ENCODE assay signal across 16 cellular contexts in the genomic region with DNA sequence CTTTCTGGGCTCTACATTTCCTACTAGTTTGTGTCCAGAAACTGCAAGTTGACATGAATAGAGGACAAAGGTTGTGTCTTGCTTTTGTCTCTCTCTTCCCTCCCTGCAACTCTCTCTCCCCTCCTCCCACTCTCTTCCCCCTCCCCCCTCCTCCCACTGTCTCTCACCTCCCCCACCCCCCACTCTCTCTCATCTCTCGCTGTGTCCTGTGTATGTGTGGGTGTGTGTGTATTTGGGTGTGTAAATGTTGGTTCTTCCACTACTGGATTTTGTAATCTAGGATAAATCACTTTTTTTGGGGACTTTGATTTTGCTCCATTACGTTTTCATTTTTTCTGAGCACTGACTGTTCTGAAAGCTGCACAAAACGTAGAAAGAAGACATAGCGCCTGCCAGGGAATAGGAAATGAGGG. TPM values are rescaled to one million over a fixed set of nuclear protein-coding genes. Genes with fewer than 3 reads are reported as not detected.
A peak's percentile ranks its signal among the peaks of the same experiment; 100 is the strongest.
DNase-seq lines count a peak whose midpoint lies in the region; ATAC-seq and TF ChIP-seq lines count a peak whose summit lies in the region.
"Had no signal": no experiment of that assay in that cellular context is flagged by ENCODE, and none has a peak within 500 bp of the region (broad histone marks: within the 10 kb centered on the region; RNA-seq: fewer than 3 reads in every experiment).

No MANE protein-coding gene starts in this region.

- peaks cover 4 to 10% of the 10 kb centered on the region in 2 donors for H3K36me3 Mint-ChIP-seq in activated T-cell treated with anti-CD3 and anti-CD28 coated beads, Interleukin-2, amount 50 U/mL, for 72 hours (ENCODE audit: insufficient read depth in 2 of 2)
- no peaks in the 10 kb centered on the region for H3K36me3 Mint-ChIP-seq in WTC11

- no peaks in the 10 kb centered on the region for H3K27me3 ChIP-seq in neuronal stem cell (ENCODE audit: control insufficient read depth in 3 of 3, insufficient read depth in 3 of 3, low read depth in 1 of 3, low read length in 3 of 3)
- H3K27me3 ChIP-seq: heart left ventricle had no signal

- no peak overlapping the region for H2BK15ac ChIP-seq in neuronal stem cell (ENCODE audit: low read length)

- H3K9ac ChIP-seq in neuronal stem cell (ENCODE audit: low read depth, low read length, poor library complexity): no peak overlapping the region

- H3K9me3 Mint-ChIP-seq in activated T-cell treated with anti-CD3 and anti-CD28 coated beads, Interleukin-2, amount 50 U/mL, for 72 hours: no peaks in the 10 kb centered on the region
- H3K9me3 Mint-ChIP-seq in WTC11: no peaks in the 10 kb centered on the region

- TF ChIP-seq CTCF in WTC11 (IDR thresholded peaks at IDR 0.05) (no peak), omental fat pad (IDR thresholded peaks at IDR 0.05) (no peak)

- no peak overlapping the region for H3K4me3 ChIP-seq in neuronal stem cell (ENCODE audit: low read length in 2 of 2)
- H3K4me3 ChIP-seq: heart left ventricle, psoas muscle, smooth muscle cell had no signal

- ATAC-seq in activated T-cell treated with anti-CD3 and anti-CD28 coated beads, Interleukin-2, amount 50 U/mL, for 72 hours (replicated peaks in 1 of 2): no peak
- ATAC-seq in WTC11: peak; percentile 43; the same call in 1 of the 2 replicates
- ATAC-seq in omental fat pad (ENCODE audit: low FRiP score): no peak
- no peak for ATAC-seq in GM19324 (IDR thresholded peaks at IDR 0.05; ENCODE audit: low FRiP score, unreplicated experiment)
- ATAC-seq: heart left ventricle, psoas muscle had no signal

- H3K23ac ChIP-seq in neuronal stem cell (ENCODE audit: low read depth, low read length, poor library complexity): no peak overlapping the region

- no peaks in the 10 kb centered on the region for H3K27me3 Mint-ChIP-seq in activated T-cell treated with anti-CD3 and anti-CD28 coated beads, Interleukin-2, amount 50 U/mL, for 72 hours (ENCODE audit: low read depth)
- no peaks in the 10 kb centered on the region for H3K27me3 Mint-ChIP-seq in WTC11 (ENCODE audit: low read depth)

- H3K18ac ChIP-seq in neuronal stem cell (ENCODE audit: low read length): no peak overlapping the region

- peak overlapping the region; percentile 59 for H2AFZ ChIP-seq in neuronal stem cell (ENCODE audit: low read length)

- CTCF ChIA-PET in WTC11 (lab: Charles Lee): interaction anchor here (0.8 kb wide), 1 partner anchor 14 kb away, joined by 4 read pairs; no protein-coding TSS in a partner anchor

- H2BK5ac ChIP-seq in neuronal stem cell (ENCODE audit: low read length): no peak overlapping the region

- H2BK12ac ChIP-seq in neuronal stem cell (ENCODE audit: low read length): no peak overlapping the region

- H2AK5ac ChIP-seq in neuronal stem cell (ENCODE audit: low read depth, low read length): no peak overlapping the region

- no peak overlapping the region for H3K4ac ChIP-seq in neuronal stem cell (ENCODE audit: low read length)

- peak overlapping the region; percentile 55 for H3K27ac Mint-ChIP-seq in activated T-cell treated with anti-CD3 and anti-CD28 coated beads, Interleukin-2, amount 50 U/mL, for 72 hours
- peak overlapping the region; percentile 93; the same call in 1 of the 2 replicates for H3K27ac Mint-ChIP-seq in WTC11

- peaks cover 0 to 46% of the 10 kb centered on the region in 2 donors for H3K36me3 ChIP-seq in neuronal stem cell (replicated peaks in 1 of 2; ENCODE audit: control insufficient read depth in 2 of 2, insufficient read depth in 2 of 2, low read length in 2 of 2)

- H4K91ac ChIP-seq in neuronal stem cell (ENCODE audit: low read depth, low read length, poor library complexity): no peak overlapping the region

- H3K27ac ChIP-seq in neuronal stem cell (replicated peaks; ENCODE audit: low read length): no peak overlapping the region
- H3K27ac ChIP-seq: heart left ventricle, psoas muscle had no signal

- DNase-seq in activated T-cell treated with anti-CD3 and anti-CD28 coated beads, Interleukin-2, amount 50 U/mL, for 72 hours: no peak
- DNase-seq in activated T-cell treated with anti-CD3 and anti-CD28 coated beads for 4 hours (no peak), WTC11 (ENCODE audit: low spot score) (no peak), iPS-NIHi11 (ENCODE audit: low spot score) (peak; percentile 45), neuronal stem cell (ENCODE audit: low spot score) (no peak), hypothalamus (lab: John Stamatoyannopoulos, UW) (no peak), omental fat pad (ENCODE audit: low spot score) (no peak)
- DNase-seq: amniotic stem cell; central memory CD4-positive, alpha-beta T cell; effector CD8-positive, alpha-beta T cell; heart left ventricle; NCI-H187; NCI-H446; psoas muscle had no signal

- H2BK120ac ChIP-seq in neuronal stem cell (ENCODE audit: low read depth, low read length): no peak overlapping the region

- peaks cover 7 to 22% of the 10 kb centered on the region in 2 donors for H3K4me1 ChIP-seq in neuronal stem cell (ENCODE audit: control insufficient read depth in 2 of 2, insufficient read depth in 1 of 2, low read depth in 1 of 2, low read length in 2 of 2)
- H3K4me1 ChIP-seq: heart left ventricle had no signal

- POLR2A ChIA-PET in WTC11 (lab: Charles Lee): interaction anchor here (0.5 to 0.8 kb wide), 2 partner anchors 9 to 700 kb away, joined by 3 read pairs; no protein-coding TSS in a partner anchor

- no CpG with 5 or more reads among the region's 4 CpGs for WGBS in neuronal stem cell (ENCODE audit: extremely low coverage in 2 of 2, insufficient read length in 2 of 2, insufficient replicate concordance in 1 of 2), 2 donors

- H3K9me3 ChIP-seq in neuronal stem cell (replicated peaks in 1 of 2; ENCODE audit: control insufficient read depth in 2 of 2, insufficient read depth in 1 of 2, low read depth in 1 of 2, low read length in 2 of 2): no peaks in the 10 kb centered on the region
- H3K9me3 ChIP-seq: heart left ventricle, psoas muscle had no signal

- no peak overlapping the region for H4K8ac ChIP-seq in neuronal stem cell (ENCODE audit: low read depth, low read length)

- H3K4me3 Mint-ChIP-seq in activated T-cell treated with anti-CD3 and anti-CD28 coated beads, Interleukin-2, amount 50 U/mL, for 72 hours: peak overlapping the region; percentile 26 to 52
- peak overlapping the region; percentile 65 for H3K4me3 Mint-ChIP-seq in WTC11

- H3K79me1 ChIP-seq in neuronal stem cell (ENCODE audit: low read depth, low read length): no peaks in the 10 kb centered on the region

- peak overlapping the region; percentile 23 for H3K4me2 ChIP-seq in neuronal stem cell (ENCODE audit: insufficient read depth, low read length, poor library complexity, severe bottlenecking)
- H3K4me2 ChIP-seq: smooth muscle cell had no signal

- H3K14ac ChIP-seq in neuronal stem cell (ENCODE audit: low read length): no peak overlapping the region

- peaks cover 25% of the 10 kb centered on the region for H3K4me1 Mint-ChIP-seq in activated T-cell treated with anti-CD3 and anti-CD28 coated beads, Interleukin-2, amount 50 U/mL, for 72 hours (ENCODE audit: low read depth)
- peaks cover 25% of the 10 kb centered on the region for H3K4me1 Mint-ChIP-seq in WTC11

TF ChIP-seq in WTC11, 78 proteins besides CTCF, POLR2A, EP300 and RAD21 (continues in another document):
- TF ChIP-seq, protein P1, sequence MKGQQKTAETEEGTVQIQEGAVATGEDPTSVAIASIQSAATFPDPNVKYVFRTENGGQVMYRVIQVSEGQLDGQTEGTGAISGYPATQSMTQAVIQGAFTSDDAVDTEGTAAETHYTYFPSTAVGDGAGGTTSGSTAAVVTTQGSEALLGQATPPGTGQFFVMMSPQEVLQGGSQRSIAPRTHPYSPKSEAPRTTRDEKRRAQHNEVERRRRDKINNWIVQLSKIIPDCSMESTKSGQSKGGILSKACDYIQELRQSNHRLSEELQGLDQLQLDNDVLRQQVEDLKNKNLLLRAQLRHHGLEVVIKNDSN (CRISPR knock-in tag; IDR thresholded peaks at IDR 0.05): no peak
- TF ChIP-seq, protein P2, sequence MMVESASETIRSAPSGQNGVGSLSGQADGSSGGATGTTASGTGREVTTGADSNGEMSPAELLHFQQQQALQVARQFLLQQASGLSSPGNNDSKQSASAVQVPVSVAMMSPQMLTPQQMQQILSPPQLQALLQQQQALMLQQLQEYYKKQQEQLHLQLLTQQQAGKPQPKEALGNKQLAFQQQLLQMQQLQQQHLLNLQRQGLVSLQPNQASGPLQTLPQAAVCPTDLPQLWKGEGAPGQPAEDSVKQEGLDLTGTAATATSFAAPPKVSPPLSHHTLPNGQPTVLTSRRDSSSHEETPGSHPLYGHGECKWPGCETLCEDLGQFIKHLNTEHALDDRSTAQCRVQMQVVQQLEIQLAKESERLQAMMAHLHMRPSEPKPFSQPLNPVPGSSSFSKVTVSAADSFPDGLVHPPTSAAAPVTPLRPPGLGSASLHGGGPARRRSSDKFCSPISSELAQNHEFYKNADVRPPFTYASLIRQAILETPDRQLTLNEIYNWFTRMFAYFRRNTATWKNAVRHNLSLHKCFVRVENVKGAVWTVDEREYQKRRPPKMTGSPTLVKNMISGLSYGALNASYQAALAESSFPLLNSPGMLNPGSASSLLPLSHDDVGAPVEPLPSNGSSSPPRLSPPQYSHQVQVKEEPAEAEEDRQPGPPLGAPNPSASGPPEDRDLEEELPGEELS (CRISPR knock-in tag; IDR thresholded peaks at IDR 0.05): no peak
- TF ChIP-seq, protein P3, sequence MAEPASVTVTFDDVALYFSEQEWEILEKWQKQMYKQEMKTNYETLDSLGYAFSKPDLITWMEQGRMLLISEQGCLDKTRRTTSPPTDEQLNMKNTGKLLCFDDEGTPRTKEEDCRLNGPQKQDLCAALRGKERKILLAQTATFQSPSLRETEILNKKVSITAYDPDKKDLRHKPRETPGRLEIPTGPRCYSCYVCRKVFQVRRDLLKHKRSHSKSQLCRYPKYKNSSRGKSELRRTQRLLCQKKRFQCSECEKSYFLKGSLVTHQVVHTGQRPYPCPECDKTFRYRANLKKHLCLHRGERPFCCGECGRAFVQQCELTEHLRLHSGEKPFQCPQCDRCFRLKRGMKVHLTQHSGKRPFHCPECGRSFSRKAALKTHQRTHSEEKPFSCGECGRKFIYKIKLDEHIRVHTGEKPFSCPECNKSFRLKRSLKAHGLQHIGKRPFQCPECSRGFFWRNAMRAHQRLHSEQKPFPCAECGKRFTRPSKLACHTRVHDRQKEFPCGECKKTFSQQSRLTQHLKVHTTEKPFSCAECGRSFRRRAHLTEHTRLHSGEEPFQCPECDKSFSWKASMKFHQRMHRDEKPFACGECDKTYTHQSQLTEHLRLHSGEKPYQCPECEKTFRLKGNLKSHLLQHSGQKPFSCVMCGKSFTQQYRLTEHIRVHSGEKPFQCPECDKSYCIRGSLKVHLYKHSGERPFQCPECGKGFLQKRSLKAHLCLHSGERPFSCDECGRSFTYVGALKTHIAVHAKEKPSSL (CRISPR knock-in tag; conservative IDR thresholded peaks at IDR 0.05): no peak
- no peak for TF ChIP-seq FOXJ3 (CRISPR knock-in tag; IDR thresholded peaks at IDR 0.05; ENCODE audit: borderline replicate concordance)

RNA-seq across cellular contexts. Expression of a gene that starts 48.4 kb away (rescaled TPM):
- 10 to 100 TPM; 30.0 to 32.5 TPM for total RNA-seq in activated T-cell treated with anti-CD3 and anti-CD28 coated beads, Interleukin-2, amount 50 U/mL, for 72 hours
- total RNA-seq in WTC11 (2021) (16.7 to 18.2 TPM (median 17.7 TPM) in 3 replicates), omental fat pad (10 to 100 TPM; 20.3 to 42.4 (median 28.4) TPM)
- 8.0 TPM for polyA plus RNA-seq in neuronal stem cell (2013, experiment 1 of 2)
- polyA plus RNA-seq in neuronal stem cell (2013, experiment 2 of 2): 8.1 TPM
